ENCODE assay signal across 10 cellular contexts in genomic region chr5:89343666-89344065, GRCh38.
DNase-seq lines count a peak whose midpoint lies in the region; ATAC-seq lines count a peak whose summit lies in the region.
"Had no signal": no experiment of that assay in that cellular context is flagged by ENCODE, and none has a peak within 500 bp of the region (broad histone marks: within the 10 kb centered on the region; RNA-seq: fewer than 3 reads in every experiment).

No MANE protein-coding gene starts in this region.

- peak overlapping the region; percentile 44 for H3K23ac ChIP-seq in trophoblast cell (ENCODE audit: low read length)

- DNase-seq in DMS 273 (lab: John Stamatoyannopoulos, UW; ENCODE audit: unreplicated experiment) (peak; percentile 8), DMS 273 treated with DMSO at 0.1 percent for 48 hours (lab: John Stamatoyannopoulos, UW) (no peak), NCI-H226 (peak; percentile 28), trophoblast cell (no peak), AML-193 (lab: John Stamatoyannopoulos, UW) (no peak)
- no peak for DNase-seq in naive thymus-derived CD4-positive, alpha-beta T cell
- DNase-seq in activated T-cell treated with anti-CD3 and anti-CD28 coated beads, Interleukin-2, amount 50 U/mL, for 1 hour = no peak

- peaks cover 0 to 4% (median 0%) of the 10 kb centered on the region in 7 donors for H3K4me1 Mint-ChIP-seq in naive thymus-derived CD4-positive, alpha-beta T cell

- no peak overlapping the region for H3K9ac ChIP-seq in trophoblast cell (ENCODE audit: low read length)

- CTCF ChIA-PET in naive thymus-derived CD4-positive, alpha-beta T cell (lab: Charles Lee) = no interaction called here

- no peaks in the 10 kb centered on the region for H3K4me1 ChIP-seq in trophoblast cell (ENCODE audit: control insufficient read depth in 1 of 2, insufficient read depth in 2 of 2, low read length in 2 of 2)
- H3K4me1 ChIP-seq in naive thymus-derived CD4-positive, alpha-beta T cell (ENCODE audit: control insufficient read depth in 2 of 2, insufficient read depth in 2 of 2, low read length in 2 of 2) = no peaks in the 10 kb centered on the region

- ATAC-seq in HG02970 (IDR thresholded peaks at IDR 0.05; ENCODE audit: low FRiP score, unreplicated experiment) = peak; percentile 93
- no peak for ATAC-seq in naive thymus-derived CD4-positive, alpha-beta T cell

- H3K79me2 ChIP-seq in trophoblast cell (ENCODE audit: control insufficient read depth, insufficient read depth, low read length, poor library complexity) = no peaks in the 10 kb centered on the region

- H3K36me3 ChIP-seq in trophoblast cell (ENCODE audit: control insufficient read depth in 1 of 2, insufficient read depth in 2 of 2, low read length in 2 of 2) = no peaks in the 10 kb centered on the region
- no peaks in the 10 kb centered on the region for H3K36me3 ChIP-seq in naive thymus-derived CD4-positive, alpha-beta T cell (ENCODE audit: control insufficient read depth in 2 of 3, insufficient read depth in 3 of 3, low read length in 3 of 3)

- H3K4ac ChIP-seq in trophoblast cell (ENCODE audit: low read depth, low read length) = no peak overlapping the region

- no peak overlapping the region for H3K18ac ChIP-seq in trophoblast cell (ENCODE audit: low read length)

- intact Hi-C loops in naive thymus-derived CD4-positive, alpha-beta T cell (cut with micrococcal nuclease) = no loop called here

- H3K4me2 ChIP-seq in trophoblast cell (ENCODE audit: low read length) = no peak overlapping the region

- H3K27me3 ChIP-seq in trophoblast cell (ENCODE audit: insufficient read depth, low read length) = no peaks in the 10 kb centered on the region
- no peaks in the 10 kb centered on the region for H3K27me3 ChIP-seq in naive thymus-derived CD4-positive, alpha-beta T cell (ENCODE audit: control insufficient read depth in 2 of 2, insufficient read depth in 2 of 2, low read length in 2 of 2)

- no peak overlapping the region for H4K8ac ChIP-seq in trophoblast cell (ENCODE audit: low read depth, low read length)

- H4K12ac ChIP-seq in trophoblast cell (ENCODE audit: low read depth, low read length) = no peak overlapping the region

- no peak overlapping the region for H2BK120ac ChIP-seq in trophoblast cell (ENCODE audit: insufficient read depth, low read length, poor library complexity)

- H3K4me3 ChIP-seq in trophoblast cell (ENCODE audit: low read depth, low read length) = no peak overlapping the region
- no peak overlapping the region for H3K4me3 ChIP-seq in naive thymus-derived CD4-positive, alpha-beta T cell (ENCODE audit: low read length)

- H3K9me3 Mint-ChIP-seq in naive thymus-derived CD4-positive, alpha-beta T cell = peaks cover 0 to 3% (median 0%) of the 10 kb centered on the region in 11 donors
- H3K9me3 Mint-ChIP-seq: dendritic cell treated with granulocyte-macrophage colony-stimulating factor and Interleukin-4, amounts not matched to agents 40 ng/mL and 50 ng/mL, for 4 days had no signal

- H3K36me3 Mint-ChIP-seq in naive thymus-derived CD4-positive, alpha-beta T cell = no peaks in the 10 kb centered on the region

- POLR2A ChIA-PET in naive thymus-derived CD4-positive, alpha-beta T cell (lab: Charles Lee) = no interaction called here

- H3K14ac ChIP-seq in trophoblast cell (ENCODE audit: low read length) = no peak overlapping the region

- H2BK12ac ChIP-seq in trophoblast cell (ENCODE audit: low read length) = no peak overlapping the region

- H4K91ac ChIP-seq in trophoblast cell (ENCODE audit: low read depth, low read length) = no peak overlapping the region

- no peak overlapping the region for H3K27ac ChIP-seq in trophoblast cell (ENCODE audit: low read depth, low read length)
- no peak overlapping the region for H3K27ac ChIP-seq in naive thymus-derived CD4-positive, alpha-beta T cell (ENCODE audit: low read depth, low read length)
- H3K27ac ChIP-seq: 22Rv1 had no signal

- no peak overlapping the region for H2BK5ac ChIP-seq in trophoblast cell (ENCODE audit: low read depth, low read length, poor library complexity)

- no peaks in the 10 kb centered on the region for H3K9me3 ChIP-seq in trophoblast cell (ENCODE audit: insufficient read depth, low read depth, low read length)
- H3K9me3 ChIP-seq in naive thymus-derived CD4-positive, alpha-beta T cell (ENCODE audit: control insufficient read depth in 2 of 3, low read length in 3 of 3) = no peaks in the 10 kb centered on the region

- H2AK5ac ChIP-seq in trophoblast cell (ENCODE audit: low read length) = no peak overlapping the region

- H3K79me1 ChIP-seq in trophoblast cell (ENCODE audit: low read length) = no peaks in the 10 kb centered on the region

- no peak overlapping the region for H2AFZ ChIP-seq in trophoblast cell (ENCODE audit: insufficient read depth, low read length, poor library complexity)

- no peak overlapping the region for H3K27ac Mint-ChIP-seq in naive thymus-derived CD4-positive, alpha-beta T cell
- H3K27ac Mint-ChIP-seq: dendritic cell treated with granulocyte-macrophage colony-stimulating factor and Interleukin-4, amounts not matched to agents 40 ng/mL and 50 ng/mL, for 4 days had no signal

- H3K27me3 Mint-ChIP-seq in naive thymus-derived CD4-positive, alpha-beta T cell = no peaks in the 10 kb centered on the region
- H3K27me3 Mint-ChIP-seq: dendritic cell treated with granulocyte-macrophage colony-stimulating factor and Interleukin-4, amounts not matched to agents 40 ng/mL and 50 ng/mL, for 4 days had no signal

- no peak overlapping the region for H3K4me3 Mint-ChIP-seq in naive thymus-derived CD4-positive, alpha-beta T cell
- H3K4me3 Mint-ChIP-seq: dendritic cell treated with granulocyte-macrophage colony-stimulating factor and Interleukin-4, amounts not matched to agents 40 ng/mL and 50 ng/mL, for 4 days had no signal

- no CpG with 5 or more reads among the region's 4 CpGs for WGBS in trophoblast cell (ENCODE audit: extremely low coverage, insufficient coverage, insufficient read length)

Comparison
In these comparisons a context has a peak if more than half of its experiments do, and no peak if none do; other contexts are left out.
1. DNase-seq: peak in DMS 273 (single experiment) and NCI-H226 (single experiment); none in DMS 273 treated with DMSO at 0.1 percent for 48 hours (single experiment), trophoblast cell (0 of 2), naive thymus-derived CD4-positive, alpha-beta T cell (0 of 9), AML-193 (0 of 2) and activated T-cell treated with anti-CD3 and anti-CD28 coated beads, Interleukin-2, amount 50 U/mL, for 1 hour (single experiment).